ENCODE assay signal across 8 cellular contexts in the genomic region with DNA sequence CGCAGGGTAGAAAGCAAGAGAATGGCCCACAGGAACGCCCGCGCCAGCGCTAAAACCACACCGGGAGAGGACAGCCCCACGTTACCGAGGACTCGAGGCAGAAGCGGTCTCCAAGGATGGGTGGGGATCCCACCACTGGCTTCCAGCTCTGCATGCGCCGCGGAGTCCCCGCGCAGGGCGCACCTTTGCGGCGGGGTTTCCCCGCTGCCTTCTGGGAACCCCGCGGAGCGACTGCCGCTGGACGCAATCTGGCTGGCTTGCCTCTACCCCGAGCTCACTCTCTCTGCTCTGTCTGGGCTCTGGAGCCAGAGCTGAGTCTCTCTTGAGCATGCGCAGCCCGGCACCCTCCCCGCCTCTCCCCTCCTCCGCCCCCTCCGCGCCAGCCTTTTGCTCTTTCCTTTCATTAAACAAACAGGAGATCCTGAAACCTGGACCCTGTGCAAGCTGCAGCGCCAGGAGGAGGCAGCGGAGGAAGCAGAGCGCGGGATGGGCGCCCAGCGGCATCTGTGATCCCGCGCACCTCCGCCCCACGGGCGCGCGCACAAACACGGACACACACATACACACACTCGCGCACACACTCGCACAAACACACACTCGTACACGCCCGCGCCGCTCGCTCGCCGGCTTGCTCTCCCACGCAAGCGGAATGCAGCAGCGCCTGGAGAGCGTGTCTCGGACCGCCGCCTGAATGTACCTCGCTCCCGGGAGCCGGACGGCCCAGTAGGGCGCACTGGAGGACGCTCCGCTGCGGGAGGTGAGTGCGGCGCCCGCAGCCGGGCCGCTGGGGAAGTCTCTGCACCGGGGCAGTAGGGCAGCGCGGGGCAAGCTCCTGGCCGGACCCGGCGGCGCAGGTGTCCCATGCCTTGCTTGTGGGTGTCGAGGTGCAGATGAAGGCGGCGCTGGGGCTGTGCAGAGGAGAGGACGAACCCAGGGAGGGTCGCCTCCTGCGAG. TPM values are rescaled to one million over a fixed set of nuclear protein-coding genes. Genes with fewer than 3 reads are reported as not detected.
A peak's percentile ranks its signal among the peaks of the same experiment; 100 is the strongest.
DNase-seq lines count a peak whose midpoint lies in the region; ATAC-seq and TF ChIP-seq lines count a peak whose summit lies in the region.

A gene (plus strand): TSS at position 382 of the 954 bp plus-strand sequence.

- no peaks in the 10 kb centered on the region for H3K36me3 Mint-ChIP-seq in WTC11
- no peaks in the 10 kb centered on the region for H3K36me3 Mint-ChIP-seq in HFFc6 (ENCODE audit: low read depth)

- H3K4ac ChIP-seq in trophoblast cell (ENCODE audit: low read depth, low read length) = no peak within 1 kb of the TSS

- no peak within 1 kb of the TSS for H4K12ac ChIP-seq in trophoblast cell (ENCODE audit: low read depth, low read length)

- in situ Hi-C loops in Caki2 (cut with HindIII; ENCODE audit: low pct_unique_long_range_greater_than_20kb, low sequenced_read_pairs) = no loop called here

- no peaks in the 10 kb centered on the region for H3K36me3 ChIP-seq in heart right ventricle
- H3K36me3 ChIP-seq in trophoblast cell (ENCODE audit: control insufficient read depth in 1 of 2, insufficient read depth in 2 of 2, low read length in 2 of 2) = no peaks in the 10 kb centered on the region

- 1% methylated on average over 86 to 89 of the region's 89 CpGs for WGBS in heart right ventricle, 2 donors
- no CpG with 5 or more reads among the region's 89 CpGs for WGBS in trophoblast cell (ENCODE audit: extremely low coverage, insufficient coverage, insufficient read length)

- H3K27me3 Mint-ChIP-seq in WTC11 (ENCODE audit: low read depth) (peaks cover 72% of the 10 kb centered on the region), HFFc6 (ENCODE audit: insufficient read depth) (peaks cover 7% of the 10 kb centered on the region; the same call in 1 of the 2 replicates)

- ATAC-seq in WTC11 = peak; percentile 90
- peak in 7 of 8 donors; percentile 63 to 81 (median 67) for ATAC-seq in heart right ventricle

- H3K18ac ChIP-seq in trophoblast cell (ENCODE audit: low read length) = no peak within 1 kb of the TSS

- H2BK5ac ChIP-seq in trophoblast cell (ENCODE audit: low read depth, low read length, poor library complexity) = no peak within 1 kb of the TSS

- no peak within 1 kb of the TSS for H2BK12ac ChIP-seq in trophoblast cell (ENCODE audit: low read length)

- H4K8ac ChIP-seq in trophoblast cell (ENCODE audit: low read depth, low read length) = no peak within 1 kb of the TSS

- peak within 1 kb of the TSS; percentile 61 for H2AFZ ChIP-seq in trophoblast cell (ENCODE audit: insufficient read depth, low read length, poor library complexity)

- H3K4me1 Mint-ChIP-seq in WTC11 = peaks cover 24% of the 10 kb centered on the region
- no peaks in the 10 kb centered on the region for H3K4me1 Mint-ChIP-seq in HFFc6 (ENCODE audit: low read depth)

- H2AK5ac ChIP-seq in trophoblast cell (ENCODE audit: low read length) = no peak within 1 kb of the TSS

- TF ChIP-seq CTCF in WTC11 (IDR thresholded peaks at IDR 0.05) = no peak
- no peak for TF ChIP-seq CTCF in heart right ventricle (IDR thresholded peaks at IDR 0.05)
- TF ChIP-seq CTCF in HFFc6 (IDR thresholded peaks at IDR 0.05) = no peak

- H3K4me3 Mint-ChIP-seq in WTC11 = peak within 1 kb of the TSS; percentile 88
- no peak within 1 kb of the TSS for H3K4me3 Mint-ChIP-seq in HFFc6

- no peaks in the 10 kb centered on the region for H3K9me3 Mint-ChIP-seq in WTC11
- peaks cover 28% of the 10 kb centered on the region for H3K9me3 Mint-ChIP-seq in HFFc6

- DNase-seq in Caki2 (ENCODE audit: low read depth) (peak; percentile 62), NCI-H1105 treated with DMSO at 0.1 percent for 48 hours (lab: John Stamatoyannopoulos, UW) (peak; percentile 86), WTC11 (ENCODE audit: low spot score) (peak; percentile 77), heart right ventricle (peak in 1 of 2 donors; percentile 16), trophoblast cell (peak; percentile 7 to 27), HFFc6 (no peak), GM19238 (ENCODE audit: insufficient read length, low spot score) (no peak)
- no peak for DNase-seq in stimulated activated CD4-positive, alpha-beta T cell treated with anti-CD3 and anti-CD28 coated beads, Interleukin-4, amount 100 ng/mL, for 1 hour

- peak within 1 kb of the TSS; percentile 28 to 57 (median 50) for H3K4me3 ChIP-seq in heart right ventricle
- peak within 1 kb of the TSS; percentile 77 for H3K4me3 ChIP-seq in trophoblast cell (ENCODE audit: low read depth, low read length)

- H3K23ac ChIP-seq in trophoblast cell (ENCODE audit: low read length) = peak within 1 kb of the TSS; percentile 63

- H3K79me1 ChIP-seq in trophoblast cell (ENCODE audit: low read length) = no peaks in the 10 kb centered on the region

- H3K27ac Mint-ChIP-seq in WTC11 (no peak within 1 kb of the TSS), HFFc6 (no peak within 1 kb of the TSS)

- H3K27me3 ChIP-seq in heart right ventricle = peaks cover 0 to 80% (median 49%) of the 10 kb centered on the region in 7 donors
- H3K27me3 ChIP-seq in trophoblast cell (ENCODE audit: insufficient read depth, low read length) = peaks cover 21% of the 10 kb centered on the region

- intact Hi-C loops in heart right ventricle (cut with DNase I) = no loop called here

- H2BK120ac ChIP-seq in trophoblast cell (ENCODE audit: insufficient read depth, low read length, poor library complexity) = no peak within 1 kb of the TSS

- CTCF ChIA-PET in WTC11 (lab: Charles Lee) = interaction anchor here (0.6 to 2.6 kb wide), 6 partner anchors 22 to 426 kb away, joined by 3 to 20 read pairs (median 5); no protein-coding TSS in a partner anchor

- H4K91ac ChIP-seq in trophoblast cell (ENCODE audit: low read depth, low read length) = peak within 1 kb of the TSS; percentile 45

- peaks cover 0 to 20% (median 6%) of the 10 kb centered on the region in 9 donors for H3K4me1 ChIP-seq in heart right ventricle
- peaks cover 5 to 12% of the 10 kb centered on the region in 2 experiments for H3K4me1 ChIP-seq in trophoblast cell (ENCODE audit: control insufficient read depth in 1 of 2, insufficient read depth in 2 of 2, low read length in 2 of 2)

- no peak within 1 kb of the TSS for H3K14ac ChIP-seq in trophoblast cell (ENCODE audit: low read length)

- POLR2A ChIA-PET in WTC11 (lab: Charles Lee) = interaction anchor here (1.2 to 1.3 kb wide), 2 partner anchors 86 to 90 kb away, joined by 3 read pairs; no protein-coding TSS in a partner anchor

- H3K27ac ChIP-seq in heart right ventricle (no peak within 1 kb of the TSS), trophoblast cell (ENCODE audit: low read depth, low read length) (no peak within 1 kb of the TSS)

- H3K9me3 ChIP-seq in heart right ventricle (no peaks in the 10 kb centered on the region), trophoblast cell (ENCODE audit: insufficient read depth, low read depth, low read length) (no peaks in the 10 kb centered on the region)

- H3K9ac ChIP-seq in trophoblast cell (ENCODE audit: low read length) = no peak within 1 kb of the TSS

- no peaks in the 10 kb centered on the region for H3K79me2 ChIP-seq in trophoblast cell (ENCODE audit: control insufficient read depth, insufficient read depth, low read length, poor library complexity)

- H3K4me2 ChIP-seq in trophoblast cell (ENCODE audit: low read length) = peak within 1 kb of the TSS; percentile 95

TF ChIP-seq in WTC11, 78 proteins besides CTCF, POLR2A, EP300 and RAD21 (continues in another document):
- TF ChIP-seq ZNF423 (CRISPR knock-in tag; IDR thresholded peaks at IDR 0.05) (peak; percentile 72; the same call in 1 of the 2 replicates), OVOL2 (CRISPR knock-in tag; IDR thresholded peaks at IDR 0.05; ENCODE audit: borderline replicate concordance) (no peak), ZNF416 (CRISPR knock-in tag; IDR thresholded peaks at IDR 0.05) (no peak), HMGA2 (CRISPR knock-in tag; IDR thresholded peaks at IDR 0.05) (no peak), TEAD1 (CRISPR knock-in tag; IDR thresholded peaks at IDR 0.05) (0 out of 2 replicates have a peak, but pooled peaks have one; percentile 36), ZNF138 (CRISPR knock-in tag; conservative IDR thresholded peaks at IDR 0.05) (no peak), SOX15 (CRISPR knock-in tag; IDR thresholded peaks at IDR 0.05) (no peak)
- TF ChIP-seq, protein P1, sequence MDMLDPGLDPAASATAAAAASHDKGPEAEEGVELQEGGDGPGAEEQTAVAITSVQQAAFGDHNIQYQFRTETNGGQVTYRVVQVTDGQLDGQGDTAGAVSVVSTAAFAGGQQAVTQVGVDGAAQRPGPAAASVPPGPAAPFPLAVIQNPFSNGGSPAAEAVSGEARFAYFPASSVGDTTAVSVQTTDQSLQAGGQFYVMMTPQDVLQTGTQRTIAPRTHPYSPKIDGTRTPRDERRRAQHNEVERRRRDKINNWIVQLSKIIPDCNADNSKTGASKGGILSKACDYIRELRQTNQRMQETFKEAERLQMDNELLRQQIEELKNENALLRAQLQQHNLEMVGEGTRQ (CRISPR knock-in tag; IDR thresholded peaks at IDR 0.05) = peak; percentile 3; the same call in 1 of the 2 replicates
- TF ChIP-seq, protein P2, sequence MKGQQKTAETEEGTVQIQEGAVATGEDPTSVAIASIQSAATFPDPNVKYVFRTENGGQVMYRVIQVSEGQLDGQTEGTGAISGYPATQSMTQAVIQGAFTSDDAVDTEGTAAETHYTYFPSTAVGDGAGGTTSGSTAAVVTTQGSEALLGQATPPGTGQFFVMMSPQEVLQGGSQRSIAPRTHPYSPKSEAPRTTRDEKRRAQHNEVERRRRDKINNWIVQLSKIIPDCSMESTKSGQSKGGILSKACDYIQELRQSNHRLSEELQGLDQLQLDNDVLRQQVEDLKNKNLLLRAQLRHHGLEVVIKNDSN (CRISPR knock-in tag; IDR thresholded peaks at IDR 0.05) = peak; percentile 37; the same call in 1 of the 2 replicates
- TF ChIP-seq, protein P3, sequence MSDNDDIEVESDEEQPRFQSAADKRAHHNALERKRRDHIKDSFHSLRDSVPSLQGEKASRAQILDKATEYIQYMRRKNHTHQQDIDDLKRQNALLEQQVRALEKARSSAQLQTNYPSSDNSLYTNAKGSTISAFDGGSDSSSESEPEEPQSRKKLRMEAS (CRISPR knock-in tag; IDR thresholded peaks at IDR 0.05) = 0 out of 2 replicates have a peak, but pooled peaks have one; percentile 61

RNA-seq across cellular contexts. Expression of the gene that starts here (rescaled TPM):
- not detected in 2 replicates for total RNA-seq in Caki2 (2014; rRNA removed; shearing (Covaris generic); ENCODE audit: low replicate concordance)
- 0.44 to 1.5 TPM (median 0.71 TPM) in 3 replicates for total RNA-seq in WTC11 (2021)
- not detected for total RNA-seq in heart right ventricle
- not detected for polyA plus RNA-seq in heart right ventricle
- 0.03 and 0.04 TPM in 2 replicates for polyA plus RNA-seq in trophoblast cell (2013)
- total RNA-seq in HFFc6 (2021; fragmentation: NEBNext Ultra II Directional; extraction: Animal tissue kit (Norgen Biotek cat#: 25700)) = not detected

Comparison
In these comparisons a context has a peak if more than half of its experiments do, and no peak if none do; other contexts are left out.
1. Peak in DNase-seq in Caki2; RNA of the gene not detected or under 1 TPM.
2. Peak in ATAC-seq and H3K4me3 ChIP-seq in heart right ventricle; RNA of the gene not detected or under 1 TPM.
3. DNase-seq: peak in NCI-H1105 treated with DMSO at 0.1 percent for 48 hours (single experiment), WTC11 (single experiment) and trophoblast cell (2 of 2); none in HFFc6 (single experiment), GM19238 (single experiment) and stimulated activated CD4-positive, alpha-beta T cell treated with anti-CD3 and anti-CD28 coated beads, Interleukin-4, amount 100 ng/mL, for 1 hour (single experiment).